Comparison of ENCODE assay signal across 29 cellular contexts in the genomic region with DNA sequence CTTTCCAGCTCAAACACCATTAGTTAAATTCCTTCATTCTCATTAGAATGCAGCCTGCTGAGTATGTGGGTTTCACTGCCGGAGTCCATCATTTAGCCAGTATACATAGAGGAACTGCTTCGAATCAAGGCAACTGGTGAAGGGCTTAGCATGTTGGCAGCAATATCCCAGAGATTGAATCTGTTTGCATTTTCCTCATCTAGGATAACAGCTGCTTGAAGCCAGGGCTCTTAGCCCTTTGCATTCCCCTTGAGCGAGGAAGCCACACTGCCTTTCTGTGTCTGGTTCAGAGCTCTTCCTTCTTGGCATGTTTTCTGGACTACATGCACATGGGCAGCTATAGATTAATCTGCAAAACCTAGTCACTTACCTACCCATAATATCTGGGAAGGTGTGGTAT. TPM values are rescaled to one million over a fixed set of nuclear protein-coding genes. Genes with fewer than 3 reads are reported as not detected.
"Had no signal": no experiment of that assay in that cellular context is flagged by ENCODE, and none has a peak within 500 bp of the region (broad histone marks: within the 10 kb centered on the region; RNA-seq: fewer than 3 reads in every experiment).

No MANE protein-coding gene starts in this region.

- H3K4me3 ChIP-seq: breast epithelium, MG63, SK-N-MC had no signal

- H3K9me3 Mint-ChIP-seq: activated naive CD4-positive, alpha-beta T cell treated with anti-CD3 and anti-CD28 coated beads, Interleukin-2, amount 50 U/mL, for 24 hours; T-cell had no signal

- H3K36me3 ChIP-seq: breast epithelium had no signal

- ATAC-seq: activated CD8-positive, alpha-beta T cell treated with anti-CD3 and anti-CD28 coated beads, Interleukin-2, amount 10 ng/mL, durations not matched to agents 7 days and 5 days; Panc1; Right ventricle myocardium inferior; T-cell had no signal

- H3K27ac Mint-ChIP-seq: activated CD8-positive, alpha-beta T cell treated with anti-CD3 and anti-CD28 coated beads, Interleukin-2, amount 10 ng/mL, durations not matched to agents 7 days and 5 days; activated naive CD4-positive, alpha-beta T cell treated with anti-CD3 and anti-CD28 coated beads, Interleukin-2, amount 50 U/mL, for 24 hours; T-cell had no signal

- H3K27ac ChIP-seq: breast epithelium, KMS-11, SK-N-MC had no signal

- H3K4me3 Mint-ChIP-seq: activated CD8-positive, alpha-beta T cell treated with anti-CD3 and anti-CD28 coated beads, Interleukin-2, amount 10 ng/mL, durations not matched to agents 7 days and 5 days; activated naive CD4-positive, alpha-beta T cell treated with anti-CD3 and anti-CD28 coated beads, Interleukin-2, amount 50 U/mL, for 24 hours; T-cell had no signal

- H3K27me3 ChIP-seq: breast epithelium, MG63 had no signal

- DNase-seq: activated CD4-positive, alpha-beta T cell treated with anti-CD3 and anti-CD28 coated beads for 48 hours; activated CD4-positive, alpha-beta T cell treated with anti-CD3 and anti-CD28 coated beads, Interleukin-2, amount 50 U/mL, for 4 hours; activated CD4-positive, CD25-positive, alpha-beta regulatory T cell treated with anti-CD3 and anti-CD28 coated beads, Interleukin-2, amount 50 U/mL, for 72 hours; activated CD8-positive, alpha-beta memory T cell treated with anti-CD3 and anti-CD28 coated beads, Interleukin-2, amount 50 U/mL, for 48 hours; activated CD8-positive, alpha-beta T cell treated with anti-CD3 and anti-CD28 coated beads, Interleukin-2, amount 10 ng/mL, durations not matched to agents 7 days and 5 days; activated T-cell treated with anti-CD3 and anti-CD28 coated beads, Interleukin-2, amount 50 U/mL, for 1 hour; aorta; central memory CD4-positive, alpha-beta T cell; MG63; MV-4-11; NCI-H1092 treated with DMSO at 0.1 percent for 48 hours; NCI-H1417 treated with DMSO at 0.1 percent for 48 hours; NCI-H1694; NCI-H2029; NCI-H2107; NCI-H345; NCI-H510A; NCI-H526 treated with DMSO at 0.1 percent for 48 hours; NCI-H82; NK-92 treated with Interleukin-12 subunit alpha and Interleukin-12 subunit beta, amount 100 ng/mL, for 24 hours; OCI-M1; RPMI8226 had no signal

- H3K27me3 Mint-ChIP-seq: activated naive CD4-positive, alpha-beta T cell treated with anti-CD3 and anti-CD28 coated beads, Interleukin-2, amount 50 U/mL, for 24 hours; T-cell had no signal

- H3K9ac ChIP-seq: KMS-11 had no signal

- H3K4me2 ChIP-seq: KMS-11 had no signal

- H3K9me3 ChIP-seq: breast epithelium, MG63 had no signal

RNA-seq across cellular contexts. Expression of a gene that starts 14.6 kb away (rescaled TPM):
- total RNA-seq: activated CD8-positive, alpha-beta T cell treated with anti-CD3 and anti-CD28 coated beads, Interleukin-2, amount 10 ng/mL, durations not matched to agents 7 days and 5 days; aorta; breast epithelium; Right ventricle myocardium inferior; T-cell had no signal
